Comparison of ENCODE assay signal across 1 cellular context in the genomic region with DNA sequence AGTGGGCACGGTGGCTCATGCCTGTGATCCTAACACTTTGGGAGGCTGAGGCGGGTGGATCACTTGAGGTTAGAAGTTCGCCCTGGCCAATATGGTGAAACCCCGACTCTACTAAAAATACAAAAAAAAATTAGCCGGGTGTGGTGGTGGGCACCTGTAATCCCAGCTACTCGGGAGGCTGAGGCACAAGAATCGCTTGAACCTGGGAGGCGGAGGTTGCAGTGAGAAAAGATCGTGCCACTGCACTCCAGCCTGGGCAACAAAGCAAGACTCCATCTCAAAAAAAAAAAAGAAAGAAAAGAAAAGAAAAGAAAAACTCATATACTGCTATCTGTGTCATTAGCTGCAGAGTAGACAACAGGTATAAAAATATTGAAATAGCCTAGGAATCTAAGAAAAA.
TF ChIP-seq lines count a peak whose summit lies in the region.

No MANE protein-coding gene starts in this region.

TF ChIP-seq in K562, 482 proteins besides CTCF, POLR2A, EP300 and RAD21:
- TF ChIP-seq, protein P1, sequence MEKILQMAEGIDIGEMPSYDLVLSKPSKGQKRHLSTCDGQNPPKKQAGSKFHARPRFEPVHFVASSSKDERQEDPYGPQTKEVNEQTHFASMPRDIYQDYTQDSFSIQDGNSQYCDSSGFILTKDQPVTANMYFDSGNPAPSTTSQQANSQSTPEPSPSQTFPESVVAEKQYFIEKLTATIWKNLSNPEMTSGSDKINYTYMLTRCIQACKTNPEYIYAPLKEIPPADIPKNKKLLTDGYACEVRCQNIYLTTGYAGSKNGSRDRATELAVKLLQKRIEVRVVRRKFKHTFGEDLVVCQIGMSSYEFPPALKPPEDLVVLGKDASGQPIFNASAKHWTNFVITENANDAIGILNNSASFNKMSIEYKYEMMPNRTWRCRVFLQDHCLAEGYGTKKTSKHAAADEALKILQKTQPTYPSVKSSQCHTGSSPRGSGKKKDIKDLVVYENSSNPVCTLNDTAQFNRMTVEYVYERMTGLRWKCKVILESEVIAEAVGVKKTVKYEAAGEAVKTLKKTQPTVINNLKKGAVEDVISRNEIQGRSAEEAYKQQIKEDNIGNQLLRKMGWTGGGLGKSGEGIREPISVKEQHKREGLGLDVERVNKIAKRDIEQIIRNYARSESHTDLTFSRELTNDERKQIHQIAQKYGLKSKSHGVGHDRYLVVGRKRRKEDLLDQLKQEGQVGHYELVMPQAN (IDR thresholded peaks at IDR 0.05; ENCODE audit: borderline replicate concordance), result 0 out of 2 replicates have a peak, but pooled peaks have one; percentile 42
- TF ChIP-seq BCOR (IDR thresholded peaks at IDR 0.05), result peak; percentile 57; the same call in 1 of the 2 replicates
